8 cellular contexts compared by ENCODE assay signal in the genomic region with DNA sequence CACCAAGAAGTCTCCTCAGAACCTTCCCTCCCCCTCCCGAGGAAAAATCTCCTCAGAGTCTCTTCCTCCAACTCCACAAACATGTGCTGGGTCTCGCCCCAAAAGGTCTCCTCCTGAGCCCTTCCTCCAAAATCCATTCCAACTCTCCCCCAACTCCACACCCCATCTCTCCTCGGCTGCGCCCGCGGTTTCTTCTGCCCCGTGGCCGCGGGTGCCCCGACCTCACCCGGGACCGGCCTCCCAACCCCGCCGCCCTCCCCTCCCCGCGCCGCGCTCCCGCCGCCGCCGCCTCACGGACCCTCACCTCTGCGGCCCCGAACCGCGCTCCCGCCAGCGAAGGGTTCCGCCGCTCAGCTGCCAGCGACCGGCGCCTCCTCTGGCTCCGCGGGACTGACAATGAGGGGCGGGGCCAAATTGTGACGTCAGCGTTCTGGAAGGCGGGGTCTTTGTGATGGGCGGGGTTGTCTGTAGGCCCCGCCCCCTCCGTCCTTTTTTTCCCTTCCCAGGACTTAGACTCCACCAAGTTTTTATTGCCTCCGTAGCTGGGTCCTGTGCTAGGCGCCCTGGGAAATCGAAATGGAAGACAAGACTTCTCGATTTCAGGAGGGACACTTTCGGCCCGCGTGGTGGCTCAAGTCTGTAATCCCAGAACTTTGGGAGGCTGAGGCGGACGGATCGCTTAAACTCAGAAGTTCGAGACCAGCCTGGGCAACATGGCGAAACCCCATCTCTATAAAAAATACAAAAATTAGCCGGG. TPM values are rescaled to one million over a fixed set of nuclear protein-coding genes. Genes with fewer than 3 reads are reported as not detected.
DNase-seq lines count a peak whose midpoint lies in the region; ATAC-seq and TF ChIP-seq lines count a peak whose summit lies in the region.

A gene (minus strand): TSS at position 395 of the 757 bp plus-strand sequence.

- H3K27ac Mint-ChIP-seq in Calu3 (ENCODE audit: unreplicated experiment) (peak within 1 kb of the TSS; percentile 66), glutamatergic neuron (ENCODE audit: unreplicated experiment) (peak within 1 kb of the TSS; percentile 96)

- H3K27me3 ChIP-seq in ovary (no peaks in the 10 kb centered on the region), thoracic aorta (replicated peaks; ENCODE audit: insufficient read depth) (no peaks in the 10 kb centered on the region)

- no peak for TF ChIP-seq EP300 in ovary (IDR thresholded peaks at IDR 0.05)

- H3K4me1 ChIP-seq in ovary (ENCODE audit: insufficient read depth) (peaks cover 8% of the 10 kb centered on the region), thoracic aorta (ENCODE audit: control insufficient read depth in 1 of 2, low read depth in 2 of 2) (peaks cover 26 to 43% of the 10 kb centered on the region in 2 donors)

- H3K36me3 Mint-ChIP-seq in Calu3 (ENCODE audit: insufficient read depth, unreplicated experiment) (peaks cover 10% of the 10 kb centered on the region), glutamatergic neuron (ENCODE audit: unreplicated experiment) (no peaks in the 10 kb centered on the region)

- H3K4me1 Mint-ChIP-seq in Calu3 (ENCODE audit: low read depth, unreplicated experiment), result no peaks in the 10 kb centered on the region
- H3K4me1 Mint-ChIP-seq in glutamatergic neuron (ENCODE audit: low read depth, unreplicated experiment), result peaks cover 16% of the 10 kb centered on the region

- peak within 1 kb of the TSS; percentile 82 for H3K4me3 Mint-ChIP-seq in Calu3 (ENCODE audit: low read depth, unreplicated experiment)
- H3K4me3 Mint-ChIP-seq in glutamatergic neuron (ENCODE audit: unreplicated experiment), result peak within 1 kb of the TSS; percentile 96

- H3K27me3 Mint-ChIP-seq in Calu3 (ENCODE audit: unreplicated experiment), result no peaks in the 10 kb centered on the region
- H3K27me3 Mint-ChIP-seq in glutamatergic neuron (ENCODE audit: unreplicated experiment), result peaks cover 3% of the 10 kb centered on the region

- TF ChIP-seq POLR2A in ovary (IDR thresholded peaks at IDR 0.05), result peak; percentile 96

- intact Hi-C loops in Calu3 (cut with micrococcal nuclease; ENCODE audit: unreplicated experiment) (no loop called here), ovary (cut with DNase I) (loop anchor here in 1 of 4 donors (5.0 kb wide), 1 partner anchor 46 kb away; no protein-coding TSS in a partner anchor)

- no peaks in the 10 kb centered on the region for H3K9me3 Mint-ChIP-seq in Calu3 (ENCODE audit: low read depth, unreplicated experiment)
- H3K9me3 Mint-ChIP-seq in glutamatergic neuron (ENCODE audit: unreplicated experiment), result peaks cover 15% of the 10 kb centered on the region

- H3K9me3 ChIP-seq in ovary (no peaks in the 10 kb centered on the region), thoracic aorta (no peaks in the 10 kb centered on the region)

- no peak for TF ChIP-seq CTCF in Calu3 (IDR thresholded peaks at IDR 0.05; ENCODE audit: unreplicated experiment)
- no peak for TF ChIP-seq CTCF in glutamatergic neuron (IDR thresholded peaks at IDR 0.05; ENCODE audit: partially characterized antibody, unreplicated experiment)
- no peak for TF ChIP-seq CTCF in ovary (IDR thresholded peaks at IDR 0.05)
- no peak for TF ChIP-seq CTCF in thoracic aorta (IDR thresholded peaks at IDR 0.05)

- ATAC-seq in GM21737 (IDR thresholded peaks at IDR 0.05; ENCODE audit: unreplicated experiment) (peak; percentile 67), thoracic aorta (ENCODE audit: insufficient number of reproducible peaks, low FRiP score, low read depth) (peak; percentile 85)

- DNase-seq in Calu3 (peak; percentile 79), NAMALWA (ENCODE audit: low spot score) (peak; percentile 82), T follicular helper cell (ENCODE audit: low read depth) (peak; percentile 85), glutamatergic neuron (peak; percentile 92), ovary (peak; percentile 89 to 95 (median 94)), thoracic aorta (ENCODE audit: low spot score) (peak; percentile 52)
- peak; percentile 66 for DNase-seq in activated naive CD8-positive, alpha-beta T cell treated with anti-CD3 and anti-CD28 coated beads, Interleukin-2, amount 50 U/mL, for 16 hours (ENCODE audit: low read depth, low spot score)

- no TSS peak for BruUV-seq in Calu3 (replicated peaks; lab: Mats Ljungman, UMichigan)

- CTCF ChIA-PET in Calu3 (lab: Charles Lee), result interaction anchor here (0.7 to 1.4 kb wide), 2 partner anchors 16 to 445 kb away, joined by 3 to 4 read pairs; no protein-coding TSS in a partner anchor

- H3K36me3 ChIP-seq in ovary (no peaks in the 10 kb centered on the region), thoracic aorta (no peaks in the 10 kb centered on the region)

- H3K27ac ChIP-seq in ovary (peak within 1 kb of the TSS; percentile 85 to 87), thoracic aorta (peak within 1 kb of the TSS; percentile 82 to 83)

- H3K4me3 ChIP-seq in ovary (peak within 1 kb of the TSS; percentile 78), thoracic aorta (peak within 1 kb of the TSS; percentile 97)

- 6 to 9% (median 7%) methylated on average over 56 of the region's 56 CpGs for WGBS in ovary, 3 donors

RNA-seq across cellular contexts. Expression of the gene that starts here (rescaled TPM):
- 17.4 and 19.2 TPM in 2 replicates for total RNA-seq in Calu3 (2022)
- 32.0 TPM for total RNA-seq in glutamatergic neuron (ENCODE audit: unreplicated experiment)
- 10 to 100 TPM in 6 of 7 donors, 1 to 10 TPM in 1; 9.4 to 30.7 (median 23.2) TPM for total RNA-seq in ovary
- 10 to 100 TPM in 1 of 2 donors, 1 to 10 TPM in 1; 6.8 to 28.5 TPM for polyA plus RNA-seq in ovary
- 10 to 100 TPM; 17.9 to 38.4 TPM for total RNA-seq in thoracic aorta

Comparison
In these comparisons a context has a peak if more than half of its experiments do, and no peak if none do; other contexts are left out.
1. Peak in every context shown above with its lines: DNase-seq, ATAC-seq, H3K4me3 ChIP-seq and H3K27ac ChIP-seq.